Comparison of ENCODE assay signal across 8 cellular contexts in the genomic region with DNA sequence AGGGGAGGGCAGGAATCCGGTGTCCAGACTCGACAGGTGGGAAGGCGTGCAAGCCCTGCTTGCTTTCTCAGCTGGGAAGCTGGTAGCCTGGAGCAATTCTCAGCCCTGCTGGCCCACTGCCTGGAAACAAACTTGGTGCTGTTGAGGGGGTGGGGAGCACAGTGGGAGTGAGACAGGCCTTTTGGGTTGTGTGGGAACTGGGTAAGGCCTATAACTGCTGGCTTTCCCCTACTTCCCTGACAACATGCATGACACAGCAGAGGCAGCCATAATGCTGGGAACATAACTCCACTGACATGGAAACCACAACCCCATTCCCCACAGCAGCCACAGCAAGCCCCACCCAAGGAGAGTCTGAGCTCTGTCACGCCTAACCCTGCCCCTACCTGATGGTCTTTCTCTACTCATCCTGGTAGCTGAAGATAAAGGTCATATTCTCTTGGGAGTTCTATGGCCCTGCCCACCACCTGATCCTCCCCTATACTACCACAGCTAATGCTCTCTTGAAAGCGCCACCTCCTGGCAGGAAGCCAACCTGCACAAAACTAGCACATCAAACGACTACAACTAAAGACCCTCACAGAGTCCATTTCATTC.
A peak's percentile ranks its signal among the peaks of the same experiment; 100 is the strongest.
DNase-seq lines count a peak whose midpoint lies in the region; ATAC-seq and TF ChIP-seq lines count a peak whose summit lies in the region.

No MANE protein-coding gene starts in this region.

- H3K9ac ChIP-seq in OCI-LY3 (ENCODE audit: low read length) = no peak overlapping the region

- POLR2A ChIA-PET in MCF 10A (lab: Yijun Ruan, JAX) = interaction anchor here (0.6 kb wide), 2 partner anchors 85 to 991 kb away, joined by 3 read pairs; no protein-coding TSS in a partner anchor

- no peaks in the 10 kb centered on the region for H3K9me3 ChIP-seq in OCI-LY3 (ENCODE audit: insufficient read depth, low read length)

- H2AFZ ChIP-seq in OCI-LY3 (ENCODE audit: low read depth, low read length) = no peak overlapping the region

- no peak overlapping the region for H3K4me2 ChIP-seq in OCI-LY3 (ENCODE audit: low read length)

- DNase-seq in MCF 10A (ENCODE audit: unreplicated experiment) = peak; percentile 76
- DNase-seq in stimulated activated CD4-positive, alpha-beta T cell treated with anti-CD3 and anti-CD28 coated beads, Interleukin-4, amount 100 ng/mL, for 24 hours = peak; percentile 29
- no peak for DNase-seq in SIG-M5 treated with dmso at 0.1 percent for 504 hours (lab: John Stamatoyannopoulos, UW; ENCODE audit: unreplicated experiment)
- DNase-seq in NCI-H526 treated with DMSO at 0.1 percent for 48 hours (lab: John Stamatoyannopoulos, UW) = no peak
- DNase-seq in iPS-NIHi7 (ENCODE audit: extremely low spot score) = no peak

- BruUV-seq in MCF 10A (replicated peaks; lab: Mats Ljungman, UMichigan) = no TSS peak

- H3K79me2 ChIP-seq in OCI-LY3 (ENCODE audit: low read length) = no peaks in the 10 kb centered on the region

- CTCF ChIA-PET in MCF 10A (lab: Yijun Ruan, JAX) = interaction anchor here (0.9 to 1.1 kb wide), 2 partner anchors 9 to 24 kb away, joined by 3 to 4 read pairs; no protein-coding TSS in a partner anchor

- peak; percentile 54 for TF ChIP-seq CTCF in OCI-LY3 (IDR thresholded peaks at IDR 0.05; ENCODE audit: low read depth, low read length)
- TF ChIP-seq CTCF in MCF 10A (IDR thresholded peaks at IDR 0.05; ENCODE audit: unreplicated experiment) = peak; percentile 7

- peaks cover 8% of the 10 kb centered on the region for H3K4me1 ChIP-seq in OCI-LY3 (ENCODE audit: low read length)

- peak overlapping the region; percentile 54 for H3K27ac Mint-ChIP-seq in MCF 10A (ENCODE audit: low read depth, unreplicated experiment)

- no peak overlapping the region for H3K4me3 Mint-ChIP-seq in MCF 10A (ENCODE audit: unreplicated experiment)

- ATAC-seq in GM18498 (IDR thresholded peaks at IDR 0.05; ENCODE audit: unreplicated experiment) (peak; percentile 52), HG02610 (IDR thresholded peaks at IDR 0.05; ENCODE audit: unreplicated experiment) (peak; percentile 70)

- no peaks in the 10 kb centered on the region for H3K27me3 Mint-ChIP-seq in MCF 10A (ENCODE audit: insufficient read depth, unreplicated experiment)

- peaks cover 24% of the 10 kb centered on the region for H3K4me1 Mint-ChIP-seq in MCF 10A (ENCODE audit: insufficient read depth, unreplicated experiment)

- H3K27ac ChIP-seq in OCI-LY3 (ENCODE audit: low read length) = no peak overlapping the region

- peaks cover 33% of the 10 kb centered on the region for H3K36me3 Mint-ChIP-seq in MCF 10A (ENCODE audit: insufficient read depth, unreplicated experiment)

- no peaks in the 10 kb centered on the region for H3K36me3 ChIP-seq in OCI-LY3 (replicated peaks; ENCODE audit: low read depth, low read length)

- H3K27me3 ChIP-seq in OCI-LY3 (ENCODE audit: low read depth, low read length) = no peaks in the 10 kb centered on the region

- no peaks in the 10 kb centered on the region for H4K20me1 ChIP-seq in OCI-LY3 (ENCODE audit: insufficient read depth, low read length)

- intact Hi-C loops in MCF 10A (cut with micrococcal nuclease) = no loop called here

- H3K4me3 ChIP-seq in OCI-LY3 (ENCODE audit: low read length) = no peak overlapping the region

- peaks cover 7% of the 10 kb centered on the region for H3K9me3 Mint-ChIP-seq in MCF 10A (ENCODE audit: unreplicated experiment)

Comparison
In these comparisons a context has a peak if more than half of its experiments do, and no peak if none do; other contexts are left out.
1. DNase-seq: peak in MCF 10A (single experiment) and stimulated activated CD4-positive, alpha-beta T cell treated with anti-CD3 and anti-CD28 coated beads, Interleukin-4, amount 100 ng/mL, for 24 hours (single experiment); none in SIG-M5 treated with dmso at 0.1 percent for 504 hours (single experiment), NCI-H526 treated with DMSO at 0.1 percent for 48 hours (single experiment) and iPS-NIHi7 (single experiment).